In the genomic region with DNA sequence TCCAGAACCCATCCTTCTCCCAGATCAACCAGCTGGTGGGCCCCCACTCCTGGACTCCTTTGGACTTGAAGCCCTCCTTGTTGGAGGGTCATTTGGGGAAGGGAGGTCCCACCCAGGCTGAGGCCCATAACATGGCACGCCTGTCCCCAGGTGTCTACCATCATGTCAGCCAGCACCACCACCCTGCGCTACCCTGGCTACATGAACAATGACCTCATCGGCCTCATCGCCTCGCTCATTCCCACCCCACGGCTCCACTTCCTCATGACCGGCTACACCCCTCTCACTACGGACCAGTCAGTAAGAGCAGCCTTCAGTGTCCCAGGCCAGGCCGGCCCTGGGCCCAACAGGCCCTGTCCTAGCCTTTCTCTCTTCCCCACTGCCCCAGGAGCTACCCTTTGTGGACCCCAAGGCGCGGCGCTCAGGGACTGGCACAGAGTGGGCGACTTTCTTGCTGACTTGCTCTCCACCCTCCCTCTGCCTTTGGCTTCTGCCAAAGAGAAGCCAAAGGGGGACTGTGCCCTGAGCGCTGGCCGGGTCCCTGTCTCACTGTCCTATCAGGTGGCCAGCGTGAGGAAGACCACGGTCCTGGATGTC, we compare ENCODE assay signal across 24 cellular contexts.
"Had no signal": no experiment of that assay in that cellular context is flagged by ENCODE, and none has a peak within 500 bp of the region (broad histone marks: within the 10 kb centered on the region; RNA-seq: fewer than 3 reads in every experiment).

No MANE protein-coding gene starts in this region.

- H3K27me3 Mint-ChIP-seq: naive thymus-derived CD8-positive, alpha-beta T cell; stimulated activated naive CD8-positive, alpha-beta T cell treated with anti-CD3 and anti-CD28 coated beads, Interleukin-15, amount 100 ng/mL, for 72 hours had no signal

- DNase-seq: dorsolateral prefrontal cortex; effector CD4-positive, alpha-beta T cell; foreskin fibroblast; gastrocnemius medialis; head of caudate nucleus; left cardiac atrium; left lung; mammary epithelial cell; mesendoderm; naive thymus-derived CD8-positive, alpha-beta T cell; psoas muscle; stimulated activated CD4-positive, alpha-beta T cell treated with anti-CD3 and anti-CD28 coated beads, Interleukin-12 subunit alpha, Interleukin-12 subunit beta, amount 100 ng/mL, for 4 hours; stimulated activated CD4-positive, alpha-beta T cell treated with anti-CD3 and anti-CD28 coated beads, Interleukin-1b, Interleukin-23, amount 100 ng/mL, for 48 hours; stimulated activated CD4-positive, alpha-beta T cell treated with anti-CD3 and anti-CD28 coated beads, Interleukin-4, amount 100 ng/mL, for 1 hour; stimulated activated CD8-positive, alpha-beta memory T cell treated with anti-CD3 and anti-CD28 coated beads, Interleukin-4, amount 100 ng/mL, for 48 hours; stimulated activated naive CD4-positive, alpha-beta T cell; stimulated activated naive CD8-positive, alpha-beta T cell treated with anti-CD3 and anti-CD28 coated beads, Interleukin-15, amount 100 ng/mL, for 72 hours; transverse colon had no signal

- H3K4me3 ChIP-seq: dorsolateral prefrontal cortex, gastrocnemius medialis, left lung, psoas muscle, smooth muscle cell, suprapubic skin, transverse colon, vagina had no signal

- H3K9me3 ChIP-seq: gastrocnemius medialis, left lung, psoas muscle, suprapubic skin, transverse colon, vagina had no signal

- H3K9me3 Mint-ChIP-seq: naive thymus-derived CD8-positive, alpha-beta T cell; stimulated activated naive CD8-positive, alpha-beta T cell treated with anti-CD3 and anti-CD28 coated beads, Interleukin-15, amount 100 ng/mL, for 72 hours had no signal

- H3K27me3 ChIP-seq: dorsolateral prefrontal cortex, gastrocnemius medialis, left lung, suprapubic skin, transverse colon, vagina had no signal

- ATAC-seq: esophagus mucosa; gastrocnemius medialis; left cardiac atrium; left lung; naive thymus-derived CD8-positive, alpha-beta T cell; psoas muscle; sciatic nerve; stimulated activated naive CD8-positive, alpha-beta T cell treated with anti-CD3 and anti-CD28 coated beads, Interleukin-15, amount 100 ng/mL, for 72 hours had no signal

- H3K4me3 Mint-ChIP-seq: naive thymus-derived CD8-positive, alpha-beta T cell; stimulated activated naive CD8-positive, alpha-beta T cell treated with anti-CD3 and anti-CD28 coated beads, Interleukin-15, amount 100 ng/mL, for 72 hours had no signal

- H3K27ac ChIP-seq: dorsolateral prefrontal cortex, epithelial cell of prostate, gastrocnemius medialis, left lung, psoas muscle, suprapubic skin, transverse colon, vagina had no signal
